8 cellular contexts compared by ENCODE assay signal in the genomic region with DNA sequence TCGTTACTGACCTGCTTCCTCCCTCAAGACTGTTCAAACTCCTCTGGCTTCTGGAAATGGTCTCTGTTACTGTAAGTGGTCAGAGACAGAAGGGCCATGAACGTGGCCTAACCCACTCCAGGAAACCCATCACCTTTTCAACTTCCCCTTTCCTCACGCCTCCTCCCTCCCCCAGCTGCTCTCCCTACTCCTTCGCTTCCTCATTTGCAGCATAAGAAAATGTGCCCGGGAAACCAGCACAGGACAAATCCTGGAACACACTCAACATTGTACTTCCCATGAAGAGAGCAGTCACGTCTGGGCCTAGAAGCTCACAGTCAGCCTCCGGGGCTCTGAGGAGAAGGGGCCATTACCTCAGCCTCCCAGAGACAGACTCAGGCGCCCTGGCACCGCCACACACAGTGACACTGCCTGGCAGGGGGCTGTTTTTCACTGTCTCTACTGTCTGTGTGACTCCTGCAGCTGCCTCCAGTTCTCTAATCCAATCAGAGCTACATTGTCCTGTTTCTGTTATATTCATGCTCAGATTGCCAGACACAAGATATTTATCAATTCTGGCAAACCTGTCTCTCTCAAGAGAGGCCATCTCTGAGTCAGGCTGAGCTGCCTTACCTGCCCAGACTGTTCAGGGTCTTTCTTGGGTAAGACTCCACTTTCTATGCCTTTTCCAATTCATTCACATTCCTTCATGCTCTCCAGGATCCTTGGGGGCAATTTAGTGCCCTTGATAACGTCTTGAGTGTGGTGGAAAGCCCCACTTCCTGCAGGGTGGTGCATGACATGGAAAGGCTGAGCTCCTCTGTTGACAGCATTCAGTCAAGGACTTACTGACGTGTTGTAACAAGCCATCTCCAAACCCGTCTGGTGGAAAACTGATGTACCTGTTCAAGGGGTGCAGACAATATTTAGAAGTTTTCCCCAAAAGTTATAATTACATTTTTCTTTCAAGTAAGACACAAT.
DNase-seq lines count a peak whose midpoint lies in the region; ATAC-seq and TF ChIP-seq lines count a peak whose summit lies in the region.

No MANE protein-coding gene starts in this region.

- no peaks in the 10 kb centered on the region for H3K9me3 ChIP-seq in BLaER1 treated with 17β-estradiol and CSF1 and Interleukin-3, amounts not matched to agents 10 nM and 100 nM (replicated peaks in 1 of 11)
- no peaks in the 10 kb centered on the region for H3K9me3 ChIP-seq in mesodermal cell (ENCODE audit: control insufficient read depth, low read length)

- H3K4me1 Mint-ChIP-seq in brain = peaks cover 20% of the 10 kb centered on the region
- H3K4me1 Mint-ChIP-seq in activated naive CD8-positive, alpha-beta T cell treated with anti-CD3 and anti-CD28 coated beads for 36 hours = peaks cover 34% of the 10 kb centered on the region
- H3K4me1 Mint-ChIP-seq in activated CD4-positive, alpha-beta memory T cell treated with anti-CD3 and anti-CD28 coated beads for 36 hours (ENCODE audit: low read depth) = peaks cover 9% of the 10 kb centered on the region

- no peaks in the 10 kb centered on the region for H3K36me3 Mint-ChIP-seq in brain
- peaks cover 3% of the 10 kb centered on the region for H3K36me3 Mint-ChIP-seq in activated naive CD8-positive, alpha-beta T cell treated with anti-CD3 and anti-CD28 coated beads for 36 hours
- H3K36me3 Mint-ChIP-seq in activated CD4-positive, alpha-beta memory T cell treated with anti-CD3 and anti-CD28 coated beads for 36 hours = no peaks in the 10 kb centered on the region

- intact Hi-C loops in activated CD4-positive, alpha-beta memory T cell treated with anti-CD3 and anti-CD28 coated beads for 36 hours (cut with micrococcal nuclease) = no loop called here

- peak overlapping the region; percentile 33 to 77 (median 67) for H3K27ac Mint-ChIP-seq in brain
- H3K27ac Mint-ChIP-seq in activated naive CD8-positive, alpha-beta T cell treated with anti-CD3 and anti-CD28 coated beads for 36 hours = no peak overlapping the region
- no peak overlapping the region for H3K27ac Mint-ChIP-seq in activated CD4-positive, alpha-beta memory T cell treated with anti-CD3 and anti-CD28 coated beads for 36 hours

- no peak for DNase-seq in stimulated activated CD4-positive, alpha-beta T cell treated with anti-CD3 and anti-CD28 coated beads, Interleukin-4, amount 100 ng/mL, for 4 hours
- no peak for DNase-seq in A172 (ENCODE audit: low spot score)
- DNase-seq in activated naive CD8-positive, alpha-beta T cell treated with anti-CD3 and anti-CD28 coated beads for 36 hours = no peak
- DNase-seq in activated CD4-positive, alpha-beta memory T cell treated with anti-CD3 and anti-CD28 coated beads for 36 hours = no peak

- H3K36me3 ChIP-seq in BLaER1 treated with 17β-estradiol and CSF1 and Interleukin-3, amounts not matched to agents 10 nM and 100 nM = no peaks in the 10 kb centered on the region
- no peaks in the 10 kb centered on the region for H3K36me3 ChIP-seq in mesodermal cell (ENCODE audit: control insufficient read depth, insufficient read depth, low read length)

- peak overlapping the region in 6 of 11 experiments; percentile 2 to 64 (median 45); a peak in 10 of 22 replicates for H3K9ac ChIP-seq in BLaER1 treated with 17β-estradiol and CSF1 and Interleukin-3, amounts not matched to agents 10 nM and 100 nM

- H3K4me3 ChIP-seq in BLaER1 treated with 17β-estradiol and CSF1 and Interleukin-3, amounts not matched to agents 10 nM and 100 nM = no peak overlapping the region
- no peak overlapping the region for H3K4me3 ChIP-seq in mesodermal cell (ENCODE audit: extremely low read depth, insufficient read depth, low read length, poor library complexity, severe bottlenecking)

- peak overlapping the region in 8 of 11 experiments; percentile 34 to 73 (median 66); a peak in 15 of 22 replicates for H3K27ac ChIP-seq in BLaER1 treated with 17β-estradiol and CSF1 and Interleukin-3, amounts not matched to agents 10 nM and 100 nM
- peak overlapping the region; percentile 23 for H3K27ac ChIP-seq in mesodermal cell (ENCODE audit: low read depth, low read length, severe bottlenecking)

- POLR2A ChIA-PET in activated CD4-positive, alpha-beta memory T cell treated with anti-CD3 and anti-CD28 coated beads for 36 hours (lab: Charles Lee) = no interaction called here

- no peak for TF ChIP-seq CTCF in brain (conservative IDR thresholded peaks at IDR 0.05)

- peak; percentile 47 for ATAC-seq in HG03108 (IDR thresholded peaks at IDR 0.05; ENCODE audit: unreplicated experiment)

- CTCF ChIA-PET in activated CD4-positive, alpha-beta memory T cell treated with anti-CD3 and anti-CD28 coated beads for 36 hours (lab: Charles Lee) = interaction anchor here (0.6 to 1.4 kb wide), 3 partner anchors 10 to 634 kb away, joined by 3 to 5 read pairs (median 3); no protein-coding TSS in a partner anchor

- 55 to 66% methylated on average over 9 to 11 of the region's 12 CpGs for WGBS in mesodermal cell (ENCODE audit: insufficient coverage in 2 of 2), 2 experiments

- no peaks in the 10 kb centered on the region for H3K27me3 Mint-ChIP-seq in brain
- H3K27me3 Mint-ChIP-seq in activated naive CD8-positive, alpha-beta T cell treated with anti-CD3 and anti-CD28 coated beads for 36 hours = no peaks in the 10 kb centered on the region
- H3K27me3 Mint-ChIP-seq in activated CD4-positive, alpha-beta memory T cell treated with anti-CD3 and anti-CD28 coated beads for 36 hours = no peaks in the 10 kb centered on the region

- H3K4me2 ChIP-seq in BLaER1 treated with 17β-estradiol and CSF1 and Interleukin-3, amounts not matched to agents 10 nM and 100 nM = peak overlapping the region; percentile 24 to 81 (median 58); a peak in 20 of 22 replicates

- no peak overlapping the region for H3K4me3 Mint-ChIP-seq in brain
- no peak overlapping the region for H3K4me3 Mint-ChIP-seq in activated naive CD8-positive, alpha-beta T cell treated with anti-CD3 and anti-CD28 coated beads for 36 hours
- H3K4me3 Mint-ChIP-seq in activated CD4-positive, alpha-beta memory T cell treated with anti-CD3 and anti-CD28 coated beads for 36 hours = no peak overlapping the region

- H3K27me3 ChIP-seq in BLaER1 treated with 17β-estradiol and CSF1 and Interleukin-3, amounts not matched to agents 10 nM and 100 nM = no peaks in the 10 kb centered on the region

- H3K4me1 ChIP-seq in BLaER1 treated with 17β-estradiol and CSF1 and Interleukin-3, amounts not matched to agents 10 nM and 100 nM = peaks cover 8 to 92% (median 42%) of the 10 kb centered on the region in 10 experiments
- H3K4me1 ChIP-seq in mesodermal cell (ENCODE audit: control insufficient read depth, insufficient read depth, low read length, poor library complexity, severe bottlenecking) = peaks cover 8% of the 10 kb centered on the region

- H3K9me3 Mint-ChIP-seq in brain = peaks cover 0 to 8% (median 0%) of the 10 kb centered on the region in 5 experiments
- no peaks in the 10 kb centered on the region for H3K9me3 Mint-ChIP-seq in activated naive CD8-positive, alpha-beta T cell treated with anti-CD3 and anti-CD28 coated beads for 36 hours
- H3K9me3 Mint-ChIP-seq in activated CD4-positive, alpha-beta memory T cell treated with anti-CD3 and anti-CD28 coated beads for 36 hours = no peaks in the 10 kb centered on the region

- no peaks in the 10 kb centered on the region for H4K20me1 ChIP-seq in BLaER1 treated with 17β-estradiol and CSF1 and Interleukin-3, amounts not matched to agents 10 nM and 100 nM

Comparison
In these comparisons a context has a peak if more than half of its experiments do, and no peak if none do; other contexts are left out.
1. H3K27ac Mint-ChIP-seq: peak in brain (5 of 5); none in activated naive CD8-positive, alpha-beta T cell treated with anti-CD3 and anti-CD28 coated beads for 36 hours (single experiment) and activated CD4-positive, alpha-beta memory T cell treated with anti-CD3 and anti-CD28 coated beads for 36 hours (single experiment).